In genomic region chr3:195557327-195557726, GRCh38 we compare ENCODE assay signal across 30 cellular contexts. TPM values are rescaled to one million over a fixed set of nuclear protein-coding genes. Genes with fewer than 3 reads are reported as not detected.
"Had no signal": no experiment of that assay in that cellular context is flagged by ENCODE, and none has a peak within 500 bp of the region (broad histone marks: within the 10 kb centered on the region; RNA-seq: fewer than 3 reads in every experiment).

No MANE protein-coding gene starts in this region.

- H3K4me3 Mint-ChIP-seq: activated naive CD4-positive, alpha-beta T cell treated with anti-CD3 and anti-CD28 coated beads, Interleukin-2, amount 10 ng/mL, durations not matched to agents 7 days and 5 days; central memory CD8-positive, alpha-beta T cell; mesothelial cell of epicardium; naive thymus-derived CD8-positive, alpha-beta T cell; neural crest cell; T-helper 17 cell had no signal

- H3K9ac ChIP-seq: parathyroid adenoma had no signal

- H3K27me3 Mint-ChIP-seq: activated naive CD4-positive, alpha-beta T cell treated with anti-CD3 and anti-CD28 coated beads, Interleukin-2, amount 10 ng/mL, durations not matched to agents 7 days and 5 days; central memory CD8-positive, alpha-beta T cell; naive thymus-derived CD8-positive, alpha-beta T cell; T-helper 17 cell had no signal

- H3K4me1 Mint-ChIP-seq: neural crest cell had no signal

- H3K79me2 ChIP-seq: parathyroid adenoma had no signal

- H3K27me3 ChIP-seq: breast epithelium, right atrium auricular region, spleen, tibial nerve had no signal

- ATAC-seq: activated CD4-positive, CD25-positive, alpha-beta regulatory T cell treated with anti-CD3 and anti-CD28 coated beads, Interleukin-2, amount 50 U/mL, for 24 hours; naive thymus-derived CD8-positive, alpha-beta T cell; T-helper 17 cell had no signal

- H3K9me3 Mint-ChIP-seq: activated naive CD4-positive, alpha-beta T cell treated with anti-CD3 and anti-CD28 coated beads, Interleukin-2, amount 10 ng/mL, durations not matched to agents 7 days and 5 days; central memory CD8-positive, alpha-beta T cell; mesothelial cell of epicardium; naive thymus-derived CD8-positive, alpha-beta T cell had no signal

- H3K36me3 ChIP-seq: breast epithelium, right atrium auricular region, spleen, tibial nerve, WERI-Rb-1 had no signal

- DNase-seq: activated CD4-positive, alpha-beta T cell treated with anti-CD3 and anti-CD28 coated beads for 48 hours; activated CD4-positive, alpha-beta T cell treated with anti-CD3 and anti-CD28 coated beads, Interleukin-2, amount 50 U/mL, for 48 hours; activated CD8-positive, alpha-beta memory T cell treated with anti-CD3 and anti-CD28 coated beads for 24 hours; activated gamma-delta T cell; activated naive CD4-positive, alpha-beta T cell treated with anti-CD3 and anti-CD28 coated beads, Interleukin-2, amount 10 ng/mL, durations not matched to agents 7 days and 5 days; activated T-cell treated with anti-CD3 and anti-CD28 coated beads, Interleukin-2, amount 50 U/mL, for 1 hour; amygdala; dermis blood vessel endothelial cell; effector CD4-positive, alpha-beta T cell; glutamatergic neuron; islet precursor cell; mammary epithelial cell; naive thymus-derived CD8-positive, alpha-beta T cell; nucleus accumbens; spleen; stimulated activated naive CD4-positive, alpha-beta T cell treated with Interleukin-2 at 50 U/mL for 16 hours; T-helper 17 cell; T1000; WERI-Rb-1 had no signal

- H3K9me3 ChIP-seq: breast epithelium, right atrium auricular region, spleen, tibial nerve had no signal

- H3K27ac Mint-ChIP-seq: activated naive CD4-positive, alpha-beta T cell treated with anti-CD3 and anti-CD28 coated beads, Interleukin-2, amount 10 ng/mL, durations not matched to agents 7 days and 5 days; mesothelial cell of epicardium had no signal

- H2AFZ ChIP-seq: parathyroid adenoma had no signal

- H3K27ac ChIP-seq: breast epithelium, parathyroid adenoma, right atrium auricular region, spleen, tibial nerve, WERI-Rb-1 had no signal

- FAIRE-seq: endometrium, frontal cortex had no signal

- H3K36me3 Mint-ChIP-seq: activated naive CD4-positive, alpha-beta T cell treated with anti-CD3 and anti-CD28 coated beads, Interleukin-2, amount 10 ng/mL, durations not matched to agents 7 days and 5 days; mesothelial cell of epicardium; naive thymus-derived CD8-positive, alpha-beta T cell had no signal

- H3K4me3 ChIP-seq: breast epithelium, right atrium auricular region, spleen, tibial nerve had no signal

- H3K4me1 ChIP-seq: breast epithelium, parathyroid adenoma, right atrium auricular region, tibial nerve had no signal

RNA-seq across cellular contexts. Expression of gene APOD, which starts 26.4 kb away (rescaled TPM):
- total RNA-seq: epithelial cell of proximal tubule; naive thymus-derived CD8-positive, alpha-beta T cell; T-helper 17 cell had no signal
- polyA plus RNA-seq: naive thymus-derived CD8-positive, alpha-beta T cell had no signal
